Comparison of ENCODE assay signal across 28 cellular contexts in the genomic region with DNA sequence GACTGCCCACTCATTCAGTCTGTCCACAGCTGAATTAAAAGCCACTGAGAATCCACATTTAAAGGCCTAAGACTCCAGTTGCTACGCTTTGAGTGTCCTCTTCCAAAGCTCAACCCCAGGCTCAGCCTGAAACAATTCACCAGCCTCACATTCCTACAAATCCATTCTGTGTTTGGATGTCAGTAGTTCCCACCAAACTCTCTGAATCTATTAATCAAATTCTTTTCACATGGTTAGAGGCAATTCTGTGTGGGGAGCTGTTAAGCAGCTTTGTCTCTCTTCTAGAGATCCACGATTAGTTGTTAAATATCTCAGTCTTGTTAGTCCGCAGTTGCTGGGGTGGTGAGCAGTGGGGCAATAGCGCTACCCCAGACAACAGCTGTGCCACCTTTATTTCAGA.
"Had no signal": no experiment of that assay in that cellular context is flagged by ENCODE, and none has a peak within 500 bp of the region (broad histone marks: within the 10 kb centered on the region; RNA-seq: fewer than 3 reads in every experiment).

No MANE protein-coding gene starts in this region.

- H3K27ac ChIP-seq: gastrocnemius medialis, neutrophil, pancreas, stomach, suprapubic skin had no signal

- ATAC-seq: activated CD4-positive, alpha-beta T cell treated with anti-CD3 and anti-CD28 coated beads for 36 hours; activated T-cell treated with anti-CD3 and anti-CD28 coated beads, Interleukin-2, amount 50 U/mL, for 4 hours; gastrocnemius medialis; left cardiac atrium; naive thymus-derived CD4-positive, alpha-beta T cell; pancreas; sciatic nerve; stimulated activated memory B cell treated with anti-CD40 and anti-IgM and Interleukin-4, amounts not matched to agents 10 μg/mL and 1 μg/mL and 100 μg/mL, for 72 hours had no signal

- H3K27me3 Mint-ChIP-seq: activated B cell treated with CpG ODN at 0.5 μM for 24 hours; activated CD4-positive, alpha-beta T cell treated with anti-CD3 and anti-CD28 coated beads for 36 hours; activated naive CD8-positive, alpha-beta T cell treated with anti-CD3 and anti-CD28 coated beads, Interleukin-2, amount 10 ng/mL, durations not matched to agents 7 days and 5 days; memory B cell; naive thymus-derived CD4-positive, alpha-beta T cell; stimulated activated memory B cell treated with anti-CD40 and anti-IgM and Interleukin-4, amounts not matched to agents 10 μg/mL and 1 μg/mL and 100 μg/mL, for 72 hours had no signal

- H3K4me3 Mint-ChIP-seq: activated B cell treated with CpG ODN at 0.5 μM for 24 hours; activated CD4-positive, alpha-beta T cell treated with anti-CD3 and anti-CD28 coated beads for 36 hours; activated naive CD8-positive, alpha-beta T cell treated with anti-CD3 and anti-CD28 coated beads, Interleukin-2, amount 10 ng/mL, durations not matched to agents 7 days and 5 days; activated T-cell treated with anti-CD3 and anti-CD28 coated beads, Interleukin-2, amount 50 U/mL, for 4 hours; brain; memory B cell; naive thymus-derived CD4-positive, alpha-beta T cell; stimulated activated memory B cell treated with anti-CD40 and anti-IgM and Interleukin-4, amounts not matched to agents 10 μg/mL and 1 μg/mL and 100 μg/mL, for 72 hours had no signal

- H3K4me1 ChIP-seq: gastrocnemius medialis, stomach, suprapubic skin had no signal

- H3K4me1 Mint-ChIP-seq: activated B cell treated with CpG ODN at 0.5 μM for 24 hours; activated CD4-positive, alpha-beta T cell treated with anti-CD3 and anti-CD28 coated beads for 36 hours; activated naive CD8-positive, alpha-beta T cell treated with anti-CD3 and anti-CD28 coated beads, Interleukin-2, amount 10 ng/mL, durations not matched to agents 7 days and 5 days; memory B cell; stimulated activated memory B cell treated with anti-CD40 and anti-IgM and Interleukin-4, amounts not matched to agents 10 μg/mL and 1 μg/mL and 100 μg/mL, for 72 hours had no signal

- H3K36me3 Mint-ChIP-seq: activated naive CD8-positive, alpha-beta T cell treated with anti-CD3 and anti-CD28 coated beads, Interleukin-2, amount 10 ng/mL, durations not matched to agents 7 days and 5 days; brain; memory B cell; naive thymus-derived CD4-positive, alpha-beta T cell; stimulated activated memory B cell treated with anti-CD40 and anti-IgM and Interleukin-4, amounts not matched to agents 10 μg/mL and 1 μg/mL and 100 μg/mL, for 72 hours had no signal

- DNase-seq: activated B cell treated with CpG ODN at 0.5 μM for 24 hours; activated CD4-positive, alpha-beta T cell treated with anti-CD3 and anti-CD28 coated beads for 36 hours; activated CD4-positive, alpha-beta T cell treated with anti-CD3 and anti-CD28 coated beads, Interleukin-2, amount 50 U/mL, for 4 hours; activated CD8-positive, alpha-beta memory T cell treated with anti-CD3 and anti-CD28 coated beads, Interleukin-2, amount 50 U/mL, for 48 hours; activated naive CD4-positive, alpha-beta T cell; activated naive CD8-positive, alpha-beta T cell treated with anti-CD3 and anti-CD28 coated beads, Interleukin-2, amount 10 ng/mL, durations not matched to agents 7 days and 5 days; activated T-cell treated with anti-CD3 and anti-CD28 coated beads, Interleukin-2, amount 50 U/mL, for 4 hours; amygdala; caudate nucleus; dermis blood vessel endothelial cell; effector memory CD4-positive, alpha-beta T cell; gastrocnemius medialis; islet precursor cell; left cardiac atrium; naive thymus-derived CD4-positive, alpha-beta T cell; pancreas; stimulated activated CD4-positive, alpha-beta T cell treated with anti-CD3 and anti-CD28 coated beads, Interleukin-15, amount 100 ng/mL, for 24 hours; stomach; T-helper 9 cell; trophoblast cell had no signal

- H3K4me2 ChIP-seq: smooth muscle cell had no signal

- H3K9me3 ChIP-seq: gastrocnemius medialis, neutrophil, pancreas, stomach, suprapubic skin had no signal

- H3K27me3 ChIP-seq: gastrocnemius medialis, neutrophil, pancreas, stomach, suprapubic skin had no signal

- H3K9me3 Mint-ChIP-seq: activated B cell treated with CpG ODN at 0.5 μM for 24 hours; activated naive CD8-positive, alpha-beta T cell treated with anti-CD3 and anti-CD28 coated beads, Interleukin-2, amount 10 ng/mL, durations not matched to agents 7 days and 5 days; activated T-helper 2 cell treated with anti-CD3 and anti-CD28 coated beads, Interferon-gamma antibody, Interleukin-2, Interleukin-4, amounts not matched to agents 10 μg/mL and 5 μg/mL and 100 μg/mL, durations not matched to agents 14 hours and 24 hours and 36 hours had no signal

- H3K27ac Mint-ChIP-seq: activated B cell treated with CpG ODN at 0.5 μM for 24 hours; activated CD4-positive, alpha-beta T cell treated with anti-CD3 and anti-CD28 coated beads for 36 hours; activated naive CD8-positive, alpha-beta T cell treated with anti-CD3 and anti-CD28 coated beads, Interleukin-2, amount 10 ng/mL, durations not matched to agents 7 days and 5 days; activated T-helper 2 cell treated with anti-CD3 and anti-CD28 coated beads, Interferon-gamma antibody, Interleukin-2, Interleukin-4, amounts not matched to agents 10 μg/mL and 5 μg/mL and 100 μg/mL, durations not matched to agents 14 hours and 24 hours and 36 hours; memory B cell; naive thymus-derived CD4-positive, alpha-beta T cell; stimulated activated memory B cell treated with anti-CD40 and anti-IgM and Interleukin-4, amounts not matched to agents 10 μg/mL and 1 μg/mL and 100 μg/mL, for 72 hours had no signal

- H3K36me3 ChIP-seq: gastrocnemius medialis, neutrophil, pancreas, stomach, suprapubic skin had no signal

- H3K4me3 ChIP-seq: gastrocnemius medialis, pancreas, smooth muscle cell, stomach, suprapubic skin had no signal
